Comparison of ENCODE assay signal across 1 cellular context in genomic region chr18:67380867-67381266, GRCh38.
TF ChIP-seq lines count a peak whose summit lies in the region.

No MANE protein-coding gene starts in this region.

TF ChIP-seq in HepG2, 621 proteins besides CTCF, POLR2A, EP300 and RAD21 (continued from another document):
- TF ChIP-seq MAFG (CRISPR knock-in tag; IDR thresholded peaks at IDR 0.05): no peak
- TF ChIP-seq DBP (CRISPR knock-in tag; IDR thresholded peaks at IDR 0.05; ENCODE audit: not compliant biosample characterization): no peak
- TF ChIP-seq SUZ12 (IDR thresholded peaks at IDR 0.05; ENCODE audit: low read depth, low read length): no peak
- TF ChIP-seq DMTF1 (CRISPR knock-in tag; IDR thresholded peaks at IDR 0.05): no peak
- no peak for TF ChIP-seq AFF4 (CRISPR knock-in tag; IDR thresholded peaks at IDR 0.05)
- TF ChIP-seq STAG1 (CRISPR knock-in tag; IDR thresholded peaks at IDR 0.05): peak; percentile 13; the same call in 1 of the 2 replicates
- TF ChIP-seq ZNF280D (CRISPR knock-in tag; IDR thresholded peaks at IDR 0.05): no peak
- 0 out of 2 replicates have a peak, but pooled peaks have one; percentile 1 for TF ChIP-seq MAX (IDR thresholded peaks at IDR 0.05)
- no peak for TF ChIP-seq ZNF597 (CRISPR knock-in tag; IDR thresholded peaks at IDR 0.05)
